ENCODE assay signal across 8 cellular contexts in genomic region chr20:38674178-38675133, GRCh38. TPM values are rescaled to one million over a fixed set of nuclear protein-coding genes. Genes with fewer than 3 reads are reported as not detected.
A peak's percentile ranks its signal among the peaks of the same experiment; 100 is the strongest.
DNase-seq lines count a peak whose midpoint lies in the region; ATAC-seq and TF ChIP-seq lines count a peak whose summit lies in the region.

No MANE protein-coding gene starts in this region.

- peaks cover 53% of the 10 kb centered on the region for H3K27me3 Mint-ChIP-seq in activated T-cell treated with anti-CD3 and anti-CD28 coated beads, Interleukin-2, amount 50 U/mL, for 4 hours (ENCODE audit: low read depth)
- H3K27me3 Mint-ChIP-seq in nephron (ENCODE audit: low read depth) = peaks cover 89% of the 10 kb centered on the region

- H3K4me3 Mint-ChIP-seq in activated T-cell treated with anti-CD3 and anti-CD28 coated beads, Interleukin-2, amount 50 U/mL, for 4 hours = peak overlapping the region; percentile 80
- peak overlapping the region; percentile 80 to 86 (median 86) for H3K4me3 Mint-ChIP-seq in nephron

- H3K9me3 Mint-ChIP-seq in activated T-cell treated with anti-CD3 and anti-CD28 coated beads, Interleukin-2, amount 50 U/mL, for 4 hours = no peaks in the 10 kb centered on the region
- H3K9me3 Mint-ChIP-seq in nephron = no peaks in the 10 kb centered on the region

- H3K27ac Mint-ChIP-seq in nephron = no peak overlapping the region

- TF ChIP-seq CTCF in nephron (IDR thresholded peaks at IDR 0.05; ENCODE audit: unreplicated experiment in 3 of 3) = no peak

- H2AFZ ChIP-seq in ACC112 (ENCODE audit: low read length, unreplicated experiment) = peak overlapping the region; percentile 100

- H3K4me1 Mint-ChIP-seq in activated T-cell treated with anti-CD3 and anti-CD28 coated beads, Interleukin-2, amount 50 U/mL, for 4 hours (ENCODE audit: low read depth) = peaks cover 9% of the 10 kb centered on the region
- peaks cover 6% of the 10 kb centered on the region for H3K4me1 Mint-ChIP-seq in nephron

- no peak overlapping the region for H3K27ac ChIP-seq in ACC112 (ENCODE audit: low read depth, low read length)

- no peaks in the 10 kb centered on the region for H3K36me3 Mint-ChIP-seq in activated T-cell treated with anti-CD3 and anti-CD28 coated beads, Interleukin-2, amount 50 U/mL, for 4 hours (ENCODE audit: insufficient read depth)
- no peaks in the 10 kb centered on the region for H3K36me3 Mint-ChIP-seq in nephron (ENCODE audit: low read depth)

- H3K27me3 ChIP-seq in ACC112 (ENCODE audit: insufficient read depth, low read length) = peaks cover 21% of the 10 kb centered on the region

- H3K79me2 ChIP-seq in ACC112 (ENCODE audit: control insufficient read depth, insufficient read depth, low read length, unreplicated experiment) = no peaks in the 10 kb centered on the region

- no peaks in the 10 kb centered on the region for H3K36me3 ChIP-seq in ACC112 (ENCODE audit: insufficient read depth, low read length)

- peak overlapping the region; percentile 92 for H3K4me3 ChIP-seq in ACC112 (ENCODE audit: low read depth, low read length)

- H3K4me1 ChIP-seq in ACC112 (ENCODE audit: control insufficient read depth, insufficient read depth, low read length, unreplicated experiment) = no peaks in the 10 kb centered on the region

- ATAC-seq in activated T-cell treated with anti-CD3 and anti-CD28 coated beads, Interleukin-2, amount 50 U/mL, for 4 hours = peak; percentile 76 to 78

- peak; percentile 43 for DNase-seq in GM19240 (ENCODE audit: insufficient read length, low spot score)
- DNase-seq in NCI-H345 treated with DMSO at 0.1 percent for 48 hours (lab: John Stamatoyannopoulos, UW; ENCODE audit: unreplicated experiment) = peak; percentile 17
- DNase-seq in activated T-cell treated with anti-CD3 and anti-CD28 coated beads, Interleukin-2, amount 50 U/mL, for 4 hours = peak; percentile 59
- DNase-seq in fibroblast of gingiva (ENCODE audit: low read depth) = peak; percentile 22
- DNase-seq in stimulated activated naive CD4-positive, alpha-beta T cell treated with Interleukin-2 at 50 U/mL for 16 hours (lab: John Stamatoyannopoulos, UW) = peak; percentile 30
- no peak for DNase-seq in AML-193 (lab: John Stamatoyannopoulos, UW)

RNA-seq across cellular contexts. Expression of gene SLC32A1, which starts 49.8 kb away (rescaled TPM):
- total RNA-seq in activated T-cell treated with anti-CD3 and anti-CD28 coated beads, Interleukin-2, amount 50 U/mL, for 4 hours = not detected

Comparison
In these comparisons a context has a peak if more than half of its experiments do, and no peak if none do; other contexts are left out.
1. DNase-seq: peak in GM19240 (single experiment), NCI-H345 treated with DMSO at 0.1 percent for 48 hours (single experiment), activated T-cell treated with anti-CD3 and anti-CD28 coated beads, Interleukin-2, amount 50 U/mL, for 4 hours (single experiment), fibroblast of gingiva (single experiment) and stimulated activated naive CD4-positive, alpha-beta T cell treated with Interleukin-2 at 50 U/mL for 16 hours (single experiment); none in AML-193 (0 of 2).